In genomic region chr9:3455712-3456111, GRCh38 we compare ENCODE assay signal across 26 cellular contexts.
"Had no signal": no experiment of that assay in that cellular context is flagged by ENCODE, and none has a peak within 500 bp of the region (broad histone marks: within the 10 kb centered on the region; RNA-seq: fewer than 3 reads in every experiment).

No MANE protein-coding gene starts in this region.

- H3K36me3 Mint-ChIP-seq: activated naive CD4-positive, alpha-beta T cell treated with anti-CD3 and anti-CD28 coated beads, Interleukin-2, amount 10 ng/mL, durations not matched to agents 7 days and 5 days had no signal

- H3K4me1 ChIP-seq: adrenal gland, Peyer's patch had no signal

- H3K27me3 Mint-ChIP-seq: activated CD4-positive, alpha-beta memory T cell treated with anti-CD3 and anti-CD28 coated beads, Interleukin-2, amount 10 ng/mL, durations not matched to agents 7 days and 5 days; activated CD4-positive, alpha-beta T cell treated with anti-CD3 and anti-CD28 coated beads for 36 hours; activated naive CD4-positive, alpha-beta T cell treated with anti-CD3 and anti-CD28 coated beads, Interleukin-2, amount 10 ng/mL, durations not matched to agents 7 days and 5 days; activated naive CD8-positive, alpha-beta T cell treated with anti-CD3 and anti-CD28 coated beads, Interleukin-2, amount 10 ng/mL, durations not matched to agents 7 days and 5 days; activated T-helper 17 cell treated with anti-CD3 and anti-CD28 coated beads, Interleukin-2, amount 50 U/mL, for 72 hours; T-cell had no signal

- H3K27ac Mint-ChIP-seq: activated CD4-positive, alpha-beta memory T cell treated with anti-CD3 and anti-CD28 coated beads, Interleukin-2, amount 10 ng/mL, durations not matched to agents 7 days and 5 days; activated CD4-positive, alpha-beta T cell treated with anti-CD3 and anti-CD28 coated beads for 36 hours; activated naive CD4-positive, alpha-beta T cell treated with anti-CD3 and anti-CD28 coated beads, Interleukin-2, amount 10 ng/mL, durations not matched to agents 7 days and 5 days; activated naive CD8-positive, alpha-beta T cell treated with anti-CD3 and anti-CD28 coated beads, Interleukin-2, amount 10 ng/mL, durations not matched to agents 7 days and 5 days; activated T-helper 17 cell treated with anti-CD3 and anti-CD28 coated beads, Interleukin-2, amount 50 U/mL, for 72 hours; T-cell had no signal

- H3K27me3 ChIP-seq: adrenal gland, Peyer's patch had no signal

- H3K36me3 ChIP-seq: adrenal gland, Peyer's patch, WERI-Rb-1 had no signal

- ATAC-seq: activated CD4-positive, alpha-beta T cell treated with anti-CD3 and anti-CD28 coated beads for 36 hours; activated T-helper 17 cell treated with anti-CD3 and anti-CD28 coated beads, Interleukin-2, amount 50 U/mL, for 72 hours; T-cell had no signal

- H3K4me3 Mint-ChIP-seq: activated CD4-positive, alpha-beta memory T cell treated with anti-CD3 and anti-CD28 coated beads, Interleukin-2, amount 10 ng/mL, durations not matched to agents 7 days and 5 days; activated CD4-positive, alpha-beta T cell treated with anti-CD3 and anti-CD28 coated beads for 36 hours; activated naive CD4-positive, alpha-beta T cell treated with anti-CD3 and anti-CD28 coated beads, Interleukin-2, amount 10 ng/mL, durations not matched to agents 7 days and 5 days; activated naive CD8-positive, alpha-beta T cell treated with anti-CD3 and anti-CD28 coated beads, Interleukin-2, amount 10 ng/mL, durations not matched to agents 7 days and 5 days; activated T-helper 17 cell treated with anti-CD3 and anti-CD28 coated beads, Interleukin-2, amount 50 U/mL, for 72 hours; T-cell had no signal

- H3K27ac ChIP-seq: adrenal gland, Peyer's patch, RWPE1, WERI-Rb-1 had no signal

- H3K9me3 Mint-ChIP-seq: activated CD4-positive, alpha-beta memory T cell treated with anti-CD3 and anti-CD28 coated beads, Interleukin-2, amount 10 ng/mL, durations not matched to agents 7 days and 5 days; activated naive CD4-positive, alpha-beta T cell treated with anti-CD3 and anti-CD28 coated beads, Interleukin-2, amount 10 ng/mL, durations not matched to agents 7 days and 5 days; activated T-helper 17 cell treated with anti-CD3 and anti-CD28 coated beads, Interleukin-2, amount 50 U/mL, for 72 hours; T-cell had no signal

- H3K4me3 ChIP-seq: adrenal gland, Peyer's patch had no signal

- H3K9me3 ChIP-seq: adrenal gland, Peyer's patch had no signal

- DNase-seq: activated CD4-positive, alpha-beta memory T cell treated with anti-CD3 and anti-CD28 coated beads, Interleukin-2, amount 10 ng/mL, durations not matched to agents 7 days and 5 days; activated CD4-positive, alpha-beta T cell treated with anti-CD3 and anti-CD28 coated beads for 36 hours; activated CD4-positive, alpha-beta T cell treated with anti-CD3 and anti-CD28 coated beads, Interleukin-2, amount 50 U/mL, for 1 hour; activated gamma-delta T cell; activated naive CD4-positive, alpha-beta T cell treated with anti-CD3 and anti-CD28 coated beads, Interleukin-2, amount 10 ng/mL, durations not matched to agents 7 days and 5 days; activated naive CD8-positive, alpha-beta T cell treated with anti-CD3 and anti-CD28 coated beads, Interleukin-2, amount 10 ng/mL, durations not matched to agents 7 days and 5 days; activated T-cell treated with anti-CD3 and anti-CD28 coated beads for 4 hours; activated T-cell treated with anti-CD3 and anti-CD28 coated beads, Interleukin-2, amount 50 U/mL, for 48 hours; adrenal gland; anterior cingulate cortex; cerebellar nuclear complex; NCI-H1105; NCI-H1436; NCI-H1694 treated with DMSO at 0.1 percent for 48 hours; NCI-H2029 treated with DMSO at 0.1 percent for 48 hours; NCI-H345; NCI-H510A; NCI-H526 treated with DMSO at 0.1 percent for 48 hours; NCI-H82; NK-92 treated with Interleukin-12 subunit alpha and Interleukin-12 subunit beta, amount 100 ng/mL, for 24 hours; Peyer's patch; SHP77 treated with DMSO at 0.1 percent for 48 hours; T-cell; WERI-Rb-1 had no signal

- H3K4me1 Mint-ChIP-seq: activated CD4-positive, alpha-beta memory T cell treated with anti-CD3 and anti-CD28 coated beads, Interleukin-2, amount 10 ng/mL, durations not matched to agents 7 days and 5 days; activated CD4-positive, alpha-beta T cell treated with anti-CD3 and anti-CD28 coated beads for 36 hours; activated naive CD4-positive, alpha-beta T cell treated with anti-CD3 and anti-CD28 coated beads, Interleukin-2, amount 10 ng/mL, durations not matched to agents 7 days and 5 days; activated naive CD8-positive, alpha-beta T cell treated with anti-CD3 and anti-CD28 coated beads, Interleukin-2, amount 10 ng/mL, durations not matched to agents 7 days and 5 days had no signal
